In genomic region chr11:126303623-126304456, GRCh38 we compare ENCODE assay signal across 8 cellular contexts. TPM values are rescaled to one million over a fixed set of nuclear protein-coding genes. Genes with fewer than 3 reads are reported as not detected.
A peak's percentile ranks its signal among the peaks of the same experiment; 100 is the strongest.
DNase-seq lines count a peak whose midpoint lies in the region; ATAC-seq and TF ChIP-seq lines count a peak whose summit lies in the region.

TSS of gene DCPS (plus strand) at chr11:126304060. CDS start at chr11:126304081, 21 bp downstream.

- DNase-seq in CD4-positive, CD25-positive, alpha-beta regulatory T cell, result peak; percentile 83 to 90 (median 86)
- DNase-seq in NCI-H82 treated with DMSO at 0.1 percent for 48 hours (lab: John Stamatoyannopoulos, UW; ENCODE audit: unreplicated experiment), result peak; percentile 70
- DNase-seq in activated CD4-positive, alpha-beta memory T cell treated with anti-CD3 and anti-CD28 coated beads for 36 hours, result peak; percentile 92
- DNase-seq in dorsolateral prefrontal cortex, result peak; percentile 83 to 97 (median 90)
- DNase-seq in lower leg skin (ENCODE audit: low spot score in 2 of 2), result peak; percentile 86 to 98
- peak; percentile 74 to 84 for DNase-seq in stimulated activated CD4-positive, alpha-beta T cell treated with anti-CD3 and anti-CD28 coated beads, Interleukin-4, amount 100 ng/mL, for 48 hours (ENCODE audit: low read depth in 2 of 2)

- intact Hi-C loops in activated CD4-positive, alpha-beta memory T cell treated with anti-CD3 and anti-CD28 coated beads for 36 hours (cut with micrococcal nuclease), result loop anchor here (1.0 kb wide), 4 partner anchors 14 to 93 kb away; partner anchors contain the start of genes FAM118B, RPUSD4 and SRPRA
- intact Hi-C loops in dorsolateral prefrontal cortex (cut with DNase I), result loop anchor here (2.0 to 10.0 kb wide), 2 partner anchors 53 to 691 kb away; no protein-coding TSS in a partner anchor
- intact Hi-C loops in lower leg skin (cut with DNase I; ENCODE audit: low total_unique reads), result no loop called here

- H3K27me3 ChIP-seq in CD4-positive, CD25-positive, alpha-beta regulatory T cell (ENCODE audit: control insufficient read depth, insufficient read depth, low read length), result no peaks in the 10 kb centered on the region
- no peaks in the 10 kb centered on the region for H3K27me3 ChIP-seq in dorsolateral prefrontal cortex

- peak within 1 kb of the TSS; percentile 88 to 99 (median 96) for H3K4me3 Mint-ChIP-seq in CD4-positive, CD25-positive, alpha-beta regulatory T cell
- peak within 1 kb of the TSS; percentile 95 for H3K4me3 Mint-ChIP-seq in activated CD4-positive, alpha-beta memory T cell treated with anti-CD3 and anti-CD28 coated beads for 36 hours

- H3K4me1 Mint-ChIP-seq in CD4-positive, CD25-positive, alpha-beta regulatory T cell, result peaks cover 22 to 46% (median 32%) of the 10 kb centered on the region in 4 donors
- peaks cover 34% of the 10 kb centered on the region for H3K4me1 Mint-ChIP-seq in activated CD4-positive, alpha-beta memory T cell treated with anti-CD3 and anti-CD28 coated beads for 36 hours (ENCODE audit: low read depth)

- no peaks in the 10 kb centered on the region for H3K27me3 Mint-ChIP-seq in CD4-positive, CD25-positive, alpha-beta regulatory T cell
- no peaks in the 10 kb centered on the region for H3K27me3 Mint-ChIP-seq in activated CD4-positive, alpha-beta memory T cell treated with anti-CD3 and anti-CD28 coated beads for 36 hours

- H3K36me3 Mint-ChIP-seq in CD4-positive, CD25-positive, alpha-beta regulatory T cell, result peaks cover 20% of the 10 kb centered on the region
- H3K36me3 Mint-ChIP-seq in activated CD4-positive, alpha-beta memory T cell treated with anti-CD3 and anti-CD28 coated beads for 36 hours, result peaks cover 22% of the 10 kb centered on the region

- H3K4me1 ChIP-seq in CD4-positive, CD25-positive, alpha-beta regulatory T cell (ENCODE audit: control insufficient read depth, insufficient read depth, low read length, poor library complexity, severe bottlenecking), result peaks cover 20% of the 10 kb centered on the region

- peak within 1 kb of the TSS; percentile 97 to 99 (median 98) for H3K27ac Mint-ChIP-seq in CD4-positive, CD25-positive, alpha-beta regulatory T cell
- H3K27ac Mint-ChIP-seq in activated CD4-positive, alpha-beta memory T cell treated with anti-CD3 and anti-CD28 coated beads for 36 hours, result peak within 1 kb of the TSS; percentile 96

- peaks cover 13% of the 10 kb centered on the region for H3K36me3 ChIP-seq in CD4-positive, CD25-positive, alpha-beta regulatory T cell (ENCODE audit: control insufficient read depth, insufficient read depth, low read length)

- POLR2A ChIA-PET in activated CD4-positive, alpha-beta memory T cell treated with anti-CD3 and anti-CD28 coated beads for 36 hours (lab: Charles Lee), result interaction anchor here (0.7 to 1.8 kb wide), 5 partner anchors 15 to 50 kb away, joined by 4 to 8 read pairs (median 7); partner anchors contain the start of genes FOXRED1 and SRPRA

- H3K9me3 Mint-ChIP-seq in CD4-positive, CD25-positive, alpha-beta regulatory T cell, result no peaks in the 10 kb centered on the region
- H3K9me3 Mint-ChIP-seq in activated CD4-positive, alpha-beta memory T cell treated with anti-CD3 and anti-CD28 coated beads for 36 hours, result no peaks in the 10 kb centered on the region

- WGBS in lower leg skin, 2 donors, result 1% methylated on average over 58 to 61 of the region's 61 CpGs

- peak in 29 of 56 donors; percentile 3 to 59 (median 23) for TF ChIP-seq CTCF in dorsolateral prefrontal cortex (IDR thresholded peaks at IDR 0.05 in 54 of 56, conservative IDR thresholded peaks at IDR 0.05 in 2 of 56; ENCODE audit: low read depth in 1 of 56, partially characterized antibody in 56 of 56)
- TF ChIP-seq CTCF in lower leg skin (IDR thresholded peaks at IDR 0.05), result no peak

- H3K9me3 ChIP-seq in CD4-positive, CD25-positive, alpha-beta regulatory T cell (ENCODE audit: control insufficient read depth in 2 of 2, low read length in 2 of 2), result no peaks in the 10 kb centered on the region

- H3K4me3 ChIP-seq in CD4-positive, CD25-positive, alpha-beta regulatory T cell (ENCODE audit: low read depth, low read length), result peak within 1 kb of the TSS; percentile 97
- H3K4me3 ChIP-seq in dorsolateral prefrontal cortex (peak within 1 kb of the TSS; percentile 63 to 94 (median 79)), lower leg skin (ENCODE audit: low read depth, poor library complexity, severe bottlenecking) (peak within 1 kb of the TSS; percentile 56)

- TF ChIP-seq POLR2A in lower leg skin (IDR thresholded peaks at IDR 0.05), result no peak

- H3K27ac ChIP-seq in CD4-positive, CD25-positive, alpha-beta regulatory T cell (ENCODE audit: insufficient read depth, low read length, poor library complexity, severe bottlenecking), result peak within 1 kb of the TSS; percentile 83
- peak within 1 kb of the TSS; percentile 70 to 98 (median 90) for H3K27ac ChIP-seq in dorsolateral prefrontal cortex

- CTCF ChIA-PET in activated CD4-positive, alpha-beta memory T cell treated with anti-CD3 and anti-CD28 coated beads for 36 hours (lab: Charles Lee), result interaction anchor here (0.7 to 0.9 kb wide), 2 partner anchors 10 to 35 kb away, joined by 3 read pairs; partner anchors contain the start of genes FOXRED1 and SRPRA

- ATAC-seq in CD4-positive, CD25-positive, alpha-beta regulatory T cell (ENCODE audit: low read depth in 2 of 2), result peak; percentile 94 to 95
- ATAC-seq in GM19397 (IDR thresholded peaks at IDR 0.05; ENCODE audit: unreplicated experiment), result peak; percentile 93
- ATAC-seq in HG03565 (IDR thresholded peaks at IDR 0.05; ENCODE audit: unreplicated experiment), result peak; percentile 80

RNA-seq across cellular contexts. Expression of gene DCPS, which starts in this region (rescaled TPM):
- total RNA-seq in CD4-positive, CD25-positive, alpha-beta regulatory T cell, result 18.1 TPM
- polyA plus RNA-seq in CD4-positive, CD25-positive, alpha-beta regulatory T cell, result 10 to 100 TPM; 42.3 to 57.6 (median 49.7) TPM
- total RNA-seq in activated CD4-positive, alpha-beta memory T cell treated with anti-CD3 and anti-CD28 coated beads for 36 hours, result 10 to 100 TPM; 40.1 to 43.9 TPM
- total RNA-seq in dorsolateral prefrontal cortex (10 to 100 TPM in 85 of 120 experiments, 1 to 10 TPM in 35; 5.5 to 17.5 (median 10.9) TPM), lower leg skin (10 to 100 TPM; 15.1 to 23.4 (median 16.7) TPM)

Comparison
In these comparisons a context has a peak if more than half of its experiments do, and no peak if none do; other contexts are left out.
1. Peak in every context shown above with its lines: DNase-seq, ATAC-seq, H3K4me3 ChIP-seq and H3K27ac ChIP-seq.
2. CTCF ChIP-seq: peak in dorsolateral prefrontal cortex (29 of 56); none in lower leg skin (0 of 3).